In genomic region chr13:29924482-29924884, GRCh38 we compare ENCODE assay signal across 9 cellular contexts.
A peak's percentile ranks its signal among the peaks of the same experiment; 100 is the strongest.
DNase-seq lines count a peak whose midpoint lies in the region; ATAC-seq, FAIRE-seq and TF ChIP-seq lines count a peak whose summit lies in the region.
"Had no signal": no experiment of that assay in that cellular context is flagged by ENCODE, and none has a peak within 500 bp of the region (broad histone marks: within the 10 kb centered on the region; RNA-seq: fewer than 3 reads in every experiment).

No MANE protein-coding gene starts in this region.

- peak in 1 of 2 donors; percentile 31 for TF ChIP-seq POLR2A in thyroid gland (IDR thresholded peaks at IDR 0.05)
- TF ChIP-seq POLR2A in GM12892 (IDR thresholded peaks at IDR 0.05; ENCODE audit: low read depth, low read length), result no peak

- DNase-seq in NCI-H1417 (lab: John Stamatoyannopoulos, UW), result peak; percentile 20 to 65 (median 52)
- DNase-seq in NCI-H1417 treated with DMSO at 0.1 percent for 48 hours (lab: John Stamatoyannopoulos, UW), result no peak
- DNase-seq in iris pigment epithelial cell (ENCODE audit: low read depth), result peak; percentile 83
- peak; percentile 81 to 85 for DNase-seq in thyroid gland
- DNase-seq in GM12892 (ENCODE audit: insufficient read length), result no peak
- no peak for DNase-seq in HuH-7.5 (ENCODE audit: low spot score)

- no peak for FAIRE-seq in GM12892 (lab: Jason Lieb, UNC)
- FAIRE-seq: colon had no signal

- no peaks in the 10 kb centered on the region for H3K27me3 ChIP-seq in thyroid gland

- H3K36me3 ChIP-seq in thyroid gland, result no peaks in the 10 kb centered on the region

- H3K9me3 ChIP-seq in thyroid gland, result no peaks in the 10 kb centered on the region

- peak; percentile 44; the same call in 2 of the 3 replicates for ATAC-seq in SK-N-SH treated with all-trans-retinoic acid at 6 μM for 48 hours
- no peak for ATAC-seq in HG03025 (IDR thresholded peaks at IDR 0.05; ENCODE audit: low FRiP score, unreplicated experiment)

- no peak overlapping the region for H3K4me3 ChIP-seq in thyroid gland (replicated peaks in 1 of 3)

- peaks cover 42% of the 10 kb centered on the region in 2 donors for H3K4me1 ChIP-seq in thyroid gland

- TF ChIP-seq CTCF in thyroid gland (IDR thresholded peaks at IDR 0.05), result peak in 1 of 6 experiments; percentile 6

- peak overlapping the region; percentile 90 to 99 (median 99) for H3K27ac ChIP-seq in thyroid gland

- WGBS in thyroid gland, 2 donors, result 19 to 29% methylated on average over 5 of the region's 6 CpGs

- intact Hi-C loops in thyroid gland (cut with DNase I), result loop anchor here (10.0 kb wide), 1 partner anchor 70 kb away; the partner anchor contains the start of gene UBL3

TF ChIP-seq in SK-N-SH treated with all-trans-retinoic acid at 6 μM for 48 hours, 23 proteins besides CTCF, POLR2A, EP300 and RAD21:
- no peak for TF ChIP-seq CSRNP3 (CRISPR knock-in tag; IDR thresholded peaks at IDR 0.05)
- no peak for TF ChIP-seq PATZ1 (CRISPR knock-in tag; IDR thresholded peaks at IDR 0.05; ENCODE audit: borderline replicate concordance)
- TF ChIP-seq POU6F1 (CRISPR knock-in tag; IDR thresholded peaks at IDR 0.05; ENCODE audit: borderline replicate concordance, low read depth), result no peak
- no peak for TF ChIP-seq ZNF70 (CRISPR knock-in tag; IDR thresholded peaks at IDR 0.05)
- no peak for TF ChIP-seq SNAI2 (CRISPR knock-in tag; IDR thresholded peaks at IDR 0.05)
- no peak for TF ChIP-seq BACH2 (CRISPR knock-in tag; IDR thresholded peaks at IDR 0.05; ENCODE audit: borderline replicate concordance)
- no peak for TF ChIP-seq ESRRG (CRISPR knock-in tag; IDR thresholded peaks at IDR 0.05)

Comparison
In these comparisons a context has a peak if more than half of its experiments do, and no peak if none do; other contexts are left out.
1. DNase-seq: peak in NCI-H1417 (3 of 3), iris pigment epithelial cell (single experiment) and thyroid gland (2 of 2); none in NCI-H1417 treated with DMSO at 0.1 percent for 48 hours (single experiment), GM12892 (single experiment) and HuH-7.5 (single experiment).